In genomic region chr14:97916669-97917068, GRCh38 we compare ENCODE assay signal across 15 cellular contexts.
A peak's percentile ranks its signal among the peaks of the same experiment; 100 is the strongest.
DNase-seq lines count a peak whose midpoint lies in the region; ATAC-seq and TF ChIP-seq lines count a peak whose summit lies in the region.
"Had no signal": no experiment of that assay in that cellular context is flagged by ENCODE, and none has a peak within 500 bp of the region (broad histone marks: within the 10 kb centered on the region; RNA-seq: fewer than 3 reads in every experiment).

No MANE protein-coding gene starts in this region.

- no peaks in the 10 kb centered on the region for H3K27me3 ChIP-seq in CD8-positive, alpha-beta T cell (ENCODE audit: insufficient read depth, low read length)
- H3K27me3 ChIP-seq in endodermal cell (ENCODE audit: control insufficient read depth, insufficient read depth, low read length, poor library complexity, severe bottlenecking): peaks cover 6% of the 10 kb centered on the region
- no peaks in the 10 kb centered on the region for H3K27me3 ChIP-seq in osteoblast (ENCODE audit: insufficient read depth, low read length)
- H3K27me3 ChIP-seq in right atrium auricular region: no peaks in the 10 kb centered on the region
- H3K27me3 ChIP-seq: BLaER1 treated with 17β-estradiol and CSF1 and Interleukin-3, amounts not matched to agents 10 nM and 100 nM had no signal

- H3K79me2 ChIP-seq in osteoblast (ENCODE audit: insufficient read depth, low read length): no peaks in the 10 kb centered on the region

- no peaks in the 10 kb centered on the region for H3K9me3 ChIP-seq in CD8-positive, alpha-beta T cell (ENCODE audit: low read length)
- no peaks in the 10 kb centered on the region for H3K9me3 ChIP-seq in endodermal cell (ENCODE audit: control insufficient read depth, low read length)
- H3K9me3 ChIP-seq in osteoblast (ENCODE audit: low read depth, low read length): peaks cover 3% of the 10 kb centered on the region
- H3K9me3 ChIP-seq in right atrium auricular region: no peaks in the 10 kb centered on the region
- H3K9me3 ChIP-seq: BLaER1 treated with 17β-estradiol and CSF1 and Interleukin-3, amounts not matched to agents 10 nM and 100 nM had no signal

- no peak overlapping the region for H3K9ac ChIP-seq in endodermal cell (ENCODE audit: extremely low read depth, low read length, poor library complexity, severe bottlenecking)
- H3K9ac ChIP-seq: BLaER1 treated with 17β-estradiol and CSF1 and Interleukin-3, amounts not matched to agents 10 nM and 100 nM had no signal

- DNase-seq in activated T-cell treated with anti-CD3 and anti-CD28 coated beads, Interleukin-2, amount 50 U/mL, for 24 hours: no peak
- DNase-seq in activated T-cell treated with anti-CD3 and anti-CD28 coated beads for 4 hours (no peak), endodermal cell (peak; percentile 34), osteoblast (ENCODE audit: insufficient read length, low spot score, missing footprints) (peak; percentile 55), Right ventricle myocardium inferior (ENCODE audit: missing footprints) (no peak), right atrium auricular region (ENCODE audit: low spot score) (no peak)
- no peak for DNase-seq in CD8-positive, alpha-beta T cell
- DNase-seq: 8988T, AML-193, Calu3, DMS 273 treated with DMSO at 0.1 percent for 48 hours had no signal

- peaks cover 12% of the 10 kb centered on the region for H3K4me1 ChIP-seq in CD8-positive, alpha-beta T cell (ENCODE audit: insufficient read depth, low read length)
- no peaks in the 10 kb centered on the region for H3K4me1 ChIP-seq in endodermal cell (ENCODE audit: control insufficient read depth, insufficient read depth, low read length)
- H3K4me1 ChIP-seq in osteoblast (ENCODE audit: insufficient read depth, low read length): no peaks in the 10 kb centered on the region
- H3K4me1 ChIP-seq in right atrium auricular region: no peaks in the 10 kb centered on the region
- H3K4me1 ChIP-seq: BLaER1 treated with 17β-estradiol and CSF1 and Interleukin-3, amounts not matched to agents 10 nM and 100 nM had no signal

- H3K9me3 Mint-ChIP-seq in activated T-cell treated with anti-CD3 and anti-CD28 coated beads, Interleukin-2, amount 50 U/mL, for 24 hours: no peaks in the 10 kb centered on the region
- H3K9me3 Mint-ChIP-seq in CD8-positive, alpha-beta T cell: no peaks in the 10 kb centered on the region
- no peaks in the 10 kb centered on the region for H3K9me3 Mint-ChIP-seq in endodermal cell

- no peak overlapping the region for H3K27ac ChIP-seq in CD8-positive, alpha-beta T cell (ENCODE audit: low read depth, low read length)
- H3K27ac ChIP-seq in endodermal cell (ENCODE audit: low read depth, low read length) (no peak overlapping the region), osteoblast (ENCODE audit: low read depth, low read length) (no peak overlapping the region), right atrium auricular region (no peak overlapping the region)
- H3K27ac ChIP-seq: BLaER1 treated with 17β-estradiol and CSF1 and Interleukin-3, amounts not matched to agents 10 nM and 100 nM had no signal

- no peak for TF ChIP-seq CTCF in CD8-positive, alpha-beta T cell (IDR thresholded peaks at IDR 0.05)
- TF ChIP-seq CTCF in endodermal cell (conservative IDR thresholded peaks at IDR 0.05): no peak
- TF ChIP-seq CTCF in osteoblast (IDR thresholded peaks at IDR 0.05; ENCODE audit: extremely low read depth, low read depth, low read length): no peak
- no peak for TF ChIP-seq CTCF in right atrium auricular region (IDR thresholded peaks at IDR 0.05)

- CTCF ChIA-PET in CD8-positive, alpha-beta T cell (lab: Charles Lee): no interaction called here

- H4K20me1 ChIP-seq in osteoblast (ENCODE audit: insufficient read depth, low read length): no peaks in the 10 kb centered on the region
- H4K20me1 ChIP-seq: BLaER1 treated with 17β-estradiol and CSF1 and Interleukin-3, amounts not matched to agents 10 nM and 100 nM had no signal

- peak overlapping the region; percentile 73 for H3K27ac Mint-ChIP-seq in activated T-cell treated with anti-CD3 and anti-CD28 coated beads, Interleukin-2, amount 50 U/mL, for 24 hours
- H3K27ac Mint-ChIP-seq in CD8-positive, alpha-beta T cell: no peak overlapping the region
- H3K27ac Mint-ChIP-seq in endodermal cell: no peak overlapping the region

- POLR2A ChIA-PET in CD8-positive, alpha-beta T cell (lab: Charles Lee): interaction anchor here (0.6 kb wide), 1 partner anchor 26 kb away, joined by 3 read pairs; no protein-coding TSS in a partner anchor

- WGBS in endodermal cell (ENCODE audit: insufficient coverage in 1 of 2, insufficient read length in 1 of 2), 2 experiments: 88% methylated on average over 1 of the region's 1 CpG; no CpG with 5 or more reads in 1 of the 2 experiments

- peak overlapping the region; percentile 18 for H3K4me3 ChIP-seq in CD8-positive, alpha-beta T cell (ENCODE audit: low read depth, low read length)
- H3K4me3 ChIP-seq in endodermal cell (ENCODE audit: low read length): no peak overlapping the region
- H3K4me3 ChIP-seq in osteoblast (ENCODE audit: insufficient read depth, low read length): no peak overlapping the region
- H3K4me3 ChIP-seq in right atrium auricular region: no peak overlapping the region
- H3K4me3 ChIP-seq: BLaER1 treated with 17β-estradiol and CSF1 and Interleukin-3, amounts not matched to agents 10 nM and 100 nM had no signal

- no peak overlapping the region for H3K4me3 Mint-ChIP-seq in activated T-cell treated with anti-CD3 and anti-CD28 coated beads, Interleukin-2, amount 50 U/mL, for 24 hours
- no peak overlapping the region for H3K4me3 Mint-ChIP-seq in CD8-positive, alpha-beta T cell
- no peak overlapping the region for H3K4me3 Mint-ChIP-seq in endodermal cell

- intact Hi-C loops in CD8-positive, alpha-beta T cell (cut with DNase I, micrococcal nuclease): no loop called here
- intact Hi-C loops in Right ventricle myocardium inferior (cut with DNase I): no loop called here

- H3K4me2 ChIP-seq in osteoblast (ENCODE audit: insufficient read depth, low read length): no peak overlapping the region
- H3K4me2 ChIP-seq: BLaER1 treated with 17β-estradiol and CSF1 and Interleukin-3, amounts not matched to agents 10 nM and 100 nM had no signal

- no peak overlapping the region for H2AFZ ChIP-seq in osteoblast (ENCODE audit: low read length)

- no peaks in the 10 kb centered on the region for H3K36me3 ChIP-seq in CD8-positive, alpha-beta T cell (ENCODE audit: insufficient read depth, low read length)
- H3K36me3 ChIP-seq in endodermal cell (ENCODE audit: control insufficient read depth, insufficient read depth, low read length) (no peaks in the 10 kb centered on the region), osteoblast (ENCODE audit: insufficient read depth, low read length) (no peaks in the 10 kb centered on the region), right atrium auricular region (no peaks in the 10 kb centered on the region)
- H3K36me3 ChIP-seq: BLaER1 treated with 17β-estradiol and CSF1 and Interleukin-3, amounts not matched to agents 10 nM and 100 nM had no signal

- no peaks in the 10 kb centered on the region for H3K36me3 Mint-ChIP-seq in activated T-cell treated with anti-CD3 and anti-CD28 coated beads, Interleukin-2, amount 50 U/mL, for 24 hours (ENCODE audit: low read depth)
- H3K36me3 Mint-ChIP-seq in CD8-positive, alpha-beta T cell: no peaks in the 10 kb centered on the region
- H3K36me3 Mint-ChIP-seq in endodermal cell (ENCODE audit: low read depth): no peaks in the 10 kb centered on the region
- H3K36me3 Mint-ChIP-seq: CD4-positive, CD25-positive, alpha-beta regulatory T cell had no signal

- H3K4me1 Mint-ChIP-seq in activated T-cell treated with anti-CD3 and anti-CD28 coated beads, Interleukin-2, amount 50 U/mL, for 24 hours (ENCODE audit: low read depth): peaks cover 24% of the 10 kb centered on the region
- H3K4me1 Mint-ChIP-seq in CD8-positive, alpha-beta T cell (ENCODE audit: low read depth): peaks cover 16% of the 10 kb centered on the region
- H3K4me1 Mint-ChIP-seq in endodermal cell: no peaks in the 10 kb centered on the region

- ATAC-seq in CD8-positive, alpha-beta T cell: no peak
- ATAC-seq in Right ventricle myocardium inferior: no peak
- ATAC-seq: HCT116, HepG2 had no signal

- H3K27me3 Mint-ChIP-seq in activated T-cell treated with anti-CD3 and anti-CD28 coated beads, Interleukin-2, amount 50 U/mL, for 24 hours: no peaks in the 10 kb centered on the region
- no peaks in the 10 kb centered on the region for H3K27me3 Mint-ChIP-seq in CD8-positive, alpha-beta T cell (ENCODE audit: low read depth)
- H3K27me3 Mint-ChIP-seq in endodermal cell (ENCODE audit: insufficient read depth): no peaks in the 10 kb centered on the region

Comparison
In these comparisons a context has a peak if more than half of its experiments do, and no peak if none do; other contexts are left out.
1. DNase-seq: peak in endodermal cell (single experiment) and osteoblast (single experiment); none in activated T-cell treated with anti-CD3 and anti-CD28 coated beads, Interleukin-2, amount 50 U/mL, for 24 hours (single experiment), activated T-cell treated with anti-CD3 and anti-CD28 coated beads for 4 hours (single experiment), CD8-positive, alpha-beta T cell (0 of 7), Right ventricle myocardium inferior (single experiment) and right atrium auricular region (single experiment).